In the genomic region with DNA sequence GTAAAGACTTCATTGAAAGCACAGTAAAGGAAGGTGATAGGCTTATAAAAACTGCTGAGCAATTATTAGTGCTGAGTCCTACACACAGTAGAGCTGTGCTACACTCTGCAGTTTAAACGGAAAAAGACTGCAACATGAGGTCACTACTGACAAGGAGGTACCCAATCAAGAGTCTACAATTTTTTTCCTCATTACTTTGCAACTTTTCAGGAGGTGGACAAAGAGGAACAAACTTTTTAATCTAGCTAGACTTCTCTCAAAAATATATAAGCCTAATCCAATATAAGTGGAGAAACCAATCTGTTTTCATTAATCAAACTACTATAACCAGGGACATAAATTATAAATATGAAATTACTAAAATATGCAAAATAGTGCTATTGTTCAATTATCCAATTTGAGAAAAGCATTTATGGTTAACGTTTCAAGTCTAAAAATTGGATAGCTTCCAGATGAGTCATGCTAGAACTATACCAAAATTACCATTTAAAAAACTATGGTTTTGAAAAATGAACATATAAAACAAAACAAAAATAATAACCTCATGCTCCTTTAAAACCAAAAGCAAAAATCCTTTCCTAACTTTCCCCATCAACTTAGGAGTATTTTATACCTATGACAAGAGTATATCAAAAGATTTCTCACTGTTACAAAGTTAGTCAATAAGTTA, we compare ENCODE assay signal across 11 cellular contexts. TPM values are rescaled to one million over a fixed set of nuclear protein-coding genes. Genes with fewer than 3 reads are reported as not detected.
A peak's percentile ranks its signal among the peaks of the same experiment; 100 is the strongest.
DNase-seq lines count a peak whose midpoint lies in the region; ATAC-seq, FAIRE-seq and TF ChIP-seq lines count a peak whose summit lies in the region.
"Had no signal": no experiment of that assay in that cellular context is flagged by ENCODE, and none has a peak within 500 bp of the region (broad histone marks: within the 10 kb centered on the region; RNA-seq: fewer than 3 reads in every experiment).

No MANE protein-coding gene starts in this region.

- H3K36me3 Mint-ChIP-seq in T-helper 17 cell (ENCODE audit: low read depth), result peaks cover 10% of the 10 kb centered on the region

- TF ChIP-seq CTCF in left ventricle myocardium inferior (IDR thresholded peaks at IDR 0.05; ENCODE audit: borderline replicate concordance) (no peak), upper lobe of right lung (IDR thresholded peaks at IDR 0.05) (no peak)

- no peak overlapping the region for H3K27ac ChIP-seq in left ventricle myocardium inferior (replicated peaks)
- H3K27ac ChIP-seq in upper lobe of right lung, result no peak overlapping the region
- H3K27ac ChIP-seq: BLaER1 had no signal

- H3K27me3 ChIP-seq in left ventricle myocardium inferior (ENCODE audit: low read depth) (no peaks in the 10 kb centered on the region), upper lobe of right lung (no peaks in the 10 kb centered on the region)
- H3K27me3 ChIP-seq: BLaER1 had no signal

- DNase-seq in Right ventricle myocardium superior (no peak), left ventricle myocardium inferior (no peak), T-helper 17 cell (no peak), globus pallidus (ENCODE audit: low spot score) (peak; percentile 3), upper lobe of right lung (no peak), GM19239 (ENCODE audit: insufficient read length, low spot score) (no peak), OCI-M2 (lab: John Stamatoyannopoulos, UW; ENCODE audit: unreplicated experiment) (no peak)
- DNase-seq: naive thymus-derived CD8-positive, alpha-beta T cell; stimulated activated naive CD4-positive, alpha-beta T cell treated with Interleukin-2 at 50 U/mL for 16 hours had no signal

- H3K36me3 ChIP-seq in left ventricle myocardium inferior (peaks cover 12% of the 10 kb centered on the region), upper lobe of right lung (peaks cover 19% of the 10 kb centered on the region)

- intact Hi-C loops in Right ventricle myocardium superior (cut with DNase I), result no loop called here
- intact Hi-C loops in left ventricle myocardium inferior (cut with micrococcal nuclease), result no loop called here
- intact Hi-C loops in upper lobe of right lung (cut with DNase I), result no loop called here

- no peaks in the 10 kb centered on the region for H3K27me3 Mint-ChIP-seq in T-helper 17 cell
- H3K27me3 Mint-ChIP-seq: naive thymus-derived CD8-positive, alpha-beta T cell had no signal

- peaks cover 22% of the 10 kb centered on the region for H3K4me1 Mint-ChIP-seq in T-helper 17 cell

- peak; percentile 66 for ATAC-seq in Right ventricle myocardium superior (ENCODE audit: poor library complexity)
- no peak for ATAC-seq in T-helper 17 cell
- ATAC-seq in upper lobe of right lung, result peak; percentile 67
- no peak for ATAC-seq in HG02840 (IDR thresholded peaks at IDR 0.05; ENCODE audit: low FRiP score, unreplicated experiment)
- ATAC-seq: naive thymus-derived CD8-positive, alpha-beta T cell had no signal

- no peak overlapping the region for H3K4me3 Mint-ChIP-seq in T-helper 17 cell
- H3K4me3 Mint-ChIP-seq: naive thymus-derived CD8-positive, alpha-beta T cell had no signal

- no peaks in the 10 kb centered on the region for H3K9me3 ChIP-seq in left ventricle myocardium inferior (replicated peaks)
- peaks cover 6% of the 10 kb centered on the region for H3K9me3 ChIP-seq in T-helper 17 cell (ENCODE audit: control insufficient read depth, low read length, poor library complexity, severe bottlenecking)
- no peaks in the 10 kb centered on the region for H3K9me3 ChIP-seq in upper lobe of right lung

- H3K4me1 ChIP-seq in left ventricle myocardium inferior (peaks cover 31% of the 10 kb centered on the region), upper lobe of right lung (peaks cover 10% of the 10 kb centered on the region)
- H3K4me1 ChIP-seq: BLaER1 had no signal

- FAIRE-seq in GM19239 (lab: Jason Lieb, UNC), result no peak

- H3K4me3 ChIP-seq in left ventricle myocardium inferior (no peak overlapping the region), upper lobe of right lung (no peak overlapping the region)
- H3K4me3 ChIP-seq: BLaER1 had no signal

- H3K27ac Mint-ChIP-seq in T-helper 17 cell, result peak overlapping the region; percentile 41

RNA-seq across cellular contexts. Expression of gene FAM13B, which starts 37.7 kb away (rescaled TPM):
- total RNA-seq in Right ventricle myocardium superior (21.9 TPM), left ventricle myocardium inferior (22.1 TPM), T-helper 17 cell (10 to 100 TPM; 46.8 to 54.1 TPM), upper lobe of right lung (42.4 TPM)

Comparison
In these comparisons a context has a peak if more than half of its experiments do, and no peak if none do; other contexts are left out.
1. ATAC-seq: peak in Right ventricle myocardium superior (single experiment) and upper lobe of right lung (single experiment); none in T-helper 17 cell (single experiment) and HG02840 (single experiment).